Comparison of ENCODE assay signal across 17 cellular contexts in the genomic region with DNA sequence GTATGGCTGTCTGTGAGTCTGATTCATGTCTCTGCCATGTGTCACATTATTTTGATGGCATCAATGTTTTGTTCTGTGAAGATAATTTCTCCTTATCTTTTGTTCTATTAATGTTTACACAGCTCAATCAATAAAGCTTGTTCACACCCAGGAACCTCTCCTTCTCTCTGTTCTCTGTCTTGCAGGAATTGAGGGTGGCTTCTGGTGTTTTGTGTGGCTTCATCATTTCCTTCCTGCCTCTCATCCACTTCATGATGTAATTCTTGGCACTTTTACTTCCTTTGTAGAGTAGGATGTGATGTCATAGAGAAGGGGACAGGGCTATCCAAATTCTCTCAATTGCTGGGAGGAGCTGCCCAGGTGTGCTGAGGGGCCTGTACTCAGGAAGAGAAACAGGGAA. TPM values are rescaled to one million over a fixed set of nuclear protein-coding genes. Genes with fewer than 3 reads are reported as not detected.
"Had no signal": no experiment of that assay in that cellular context is flagged by ENCODE, and none has a peak within 500 bp of the region (broad histone marks: within the 10 kb centered on the region; RNA-seq: fewer than 3 reads in every experiment).

No MANE protein-coding gene starts in this region.

- H3K27me3 Mint-ChIP-seq: activated naive CD8-positive, alpha-beta T cell; naive thymus-derived CD8-positive, alpha-beta T cell; stimulated activated naive B cell treated with anti-CD40 and anti-IgM and Interleukin-4, amounts not matched to agents 10 μg/mL and 1 μg/mL and 100 μg/mL, for 72 hours had no signal

- H3K4me1 Mint-ChIP-seq: naive thymus-derived CD8-positive, alpha-beta T cell; stimulated activated naive B cell treated with anti-CD40 and anti-IgM and Interleukin-4, amounts not matched to agents 10 μg/mL and 1 μg/mL and 100 μg/mL, for 72 hours had no signal

- H3K9me3 ChIP-seq: lower lobe of right lung, spleen, transverse colon had no signal

- DNase-seq: activated CD4-positive, alpha-beta T cell treated with anti-CD3 and anti-CD28 coated beads, Interleukin-2, amount 50 U/mL, for 1 hour; activated effector memory CD4-positive, alpha-beta T cell treated with Interleukin-2 at 50 U/mL for 16 hours; activated T-cell treated with anti-CD3 and anti-CD28 coated beads, Interleukin-2, amount 50 U/mL, for 1 hour; amygdala; brain microvascular endothelial cell; effector memory CD4-positive, alpha-beta T cell; hypothalamus; kidney glomerular epithelial cell; lower lobe of right lung; naive thymus-derived CD8-positive, alpha-beta T cell; right cardiac atrium; spleen; stimulated activated CD4-positive, alpha-beta T cell treated with anti-CD3 and anti-CD28 coated beads, Interleukin-2, amount 100 ng/mL, for 24 hours; stimulated activated naive B cell treated with anti-CD40 and anti-IgM and Interleukin-4, amounts not matched to agents 10 μg/mL and 1 μg/mL and 100 μg/mL, for 72 hours; substantia nigra; transverse colon had no signal

- H3K27ac Mint-ChIP-seq: activated naive CD8-positive, alpha-beta T cell; naive thymus-derived CD8-positive, alpha-beta T cell; stimulated activated naive B cell treated with anti-CD40 and anti-IgM and Interleukin-4, amounts not matched to agents 10 μg/mL and 1 μg/mL and 100 μg/mL, for 72 hours had no signal

- H3K4me1 ChIP-seq: lower lobe of right lung, spleen, transverse colon had no signal

- H3K27me3 ChIP-seq: brain microvascular endothelial cell, spleen, transverse colon had no signal

- H3K27ac ChIP-seq: brain microvascular endothelial cell, lower lobe of right lung, spleen, transverse colon had no signal

- H3K36me3 ChIP-seq: brain microvascular endothelial cell, lower lobe of right lung, spleen, transverse colon had no signal

- H3K36me3 Mint-ChIP-seq: activated naive CD8-positive, alpha-beta T cell; naive thymus-derived CD8-positive, alpha-beta T cell; stimulated activated naive B cell treated with anti-CD40 and anti-IgM and Interleukin-4, amounts not matched to agents 10 μg/mL and 1 μg/mL and 100 μg/mL, for 72 hours had no signal

- H3K4me3 Mint-ChIP-seq: activated naive CD8-positive, alpha-beta T cell; naive thymus-derived CD8-positive, alpha-beta T cell; stimulated activated naive B cell treated with anti-CD40 and anti-IgM and Interleukin-4, amounts not matched to agents 10 μg/mL and 1 μg/mL and 100 μg/mL, for 72 hours had no signal

- ATAC-seq: lower lobe of right lung; naive thymus-derived CD8-positive, alpha-beta T cell; right cardiac atrium; stimulated activated naive B cell treated with anti-CD40 and anti-IgM and Interleukin-4, amounts not matched to agents 10 μg/mL and 1 μg/mL and 100 μg/mL, for 72 hours had no signal

- H3K4me3 ChIP-seq: lower lobe of right lung, spleen, transverse colon had no signal

RNA-seq across cellular contexts. Expression of gene ASXL3, which starts 27.2 kb away (rescaled TPM):
- total RNA-seq: naive thymus-derived CD8-positive, alpha-beta T cell had no signal
